1 cellular context compared by ENCODE assay signal in the genomic region with DNA sequence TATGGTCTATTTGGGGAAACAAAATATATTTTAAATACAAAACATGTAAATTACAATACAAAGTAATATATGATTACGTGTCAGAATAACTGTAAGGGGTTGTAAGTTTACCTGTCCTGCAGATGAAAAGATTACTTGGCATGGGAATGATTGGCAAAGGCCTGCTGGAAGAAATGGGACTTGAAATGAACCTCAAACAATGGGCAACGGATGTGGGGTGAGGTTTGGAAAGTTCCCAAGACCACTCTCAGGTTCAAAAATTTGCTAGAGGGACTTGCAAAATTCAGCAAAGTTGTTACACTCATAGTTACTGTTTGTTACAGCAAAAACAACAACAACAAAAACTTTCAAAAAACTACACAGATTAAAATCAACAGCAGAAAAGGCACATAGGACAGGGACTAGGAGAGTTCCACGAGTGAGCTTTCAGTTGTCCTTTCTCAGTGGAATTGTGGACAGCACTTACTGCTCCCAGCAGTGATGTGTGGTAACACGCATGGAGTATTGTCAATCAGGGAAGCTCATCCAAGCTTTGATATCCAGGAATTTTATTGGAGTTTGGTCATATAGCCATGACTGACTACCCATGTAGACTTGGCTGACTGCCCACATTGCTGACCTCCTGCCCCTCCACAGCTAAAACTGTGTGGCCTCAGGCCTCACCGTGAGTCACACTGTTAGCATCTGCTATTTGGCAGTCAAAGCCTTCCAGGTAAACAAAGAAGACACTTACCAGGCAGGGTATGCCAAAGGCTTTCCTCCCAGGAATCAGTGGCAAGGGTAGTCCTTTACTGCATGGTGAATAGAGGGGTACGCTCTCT.
A peak's percentile ranks its signal among the peaks of the same experiment; 100 is the strongest.
TF ChIP-seq lines count a peak whose summit lies in the region.

No MANE protein-coding gene starts in this region.

TF ChIP-seq in HepG2, 621 proteins besides CTCF, POLR2A, EP300 and RAD21 (continued from another document):
- TF ChIP-seq CSRNP2 (CRISPR knock-in tag; conservative IDR thresholded peaks at IDR 0.05; ENCODE audit: low read depth) (no peak), ZNF253 (CRISPR knock-in tag; IDR thresholded peaks at IDR 0.05; ENCODE audit: borderline replicate concordance) (no peak), DNMT3B (CRISPR knock-in tag; conservative IDR thresholded peaks at IDR 0.05) (peak; percentile 63; the same call in 1 of the 2 replicates), ZNF614 (CRISPR knock-in tag; IDR thresholded peaks at IDR 0.05; ENCODE audit: borderline replicate concordance) (peak; percentile 49; the same call in 1 of the 2 replicates), GABPA (IDR thresholded peaks at IDR 0.05; ENCODE audit: low read depth, low read length) (no peak), GABPA (CRISPR knock-in tag; IDR thresholded peaks at IDR 0.05; ENCODE audit: low read depth) (no peak), ZNF547 (CRISPR knock-in tag; IDR thresholded peaks at IDR 0.05) (no peak), ZNF274 (CRISPR knock-in tag; IDR thresholded peaks at IDR 0.05) (no peak), PAWR (CRISPR knock-in tag; IDR thresholded peaks at IDR 0.05; ENCODE audit: borderline replicate concordance) (no peak), ZNF674 (CRISPR knock-in tag; IDR thresholded peaks at IDR 0.05; ENCODE audit: low read depth) (no peak), ZUFSP (CRISPR knock-in tag; IDR thresholded peaks at IDR 0.05; ENCODE audit: borderline replicate concordance) (no peak), HNRNPLL (IDR thresholded peaks at IDR 0.05; ENCODE audit: low read depth, low read length, poor library complexity, severe bottlenecking) (no peak), ZMYM3 (CRISPR knock-in tag; IDR thresholded peaks at IDR 0.05) (peak; percentile 34; the same call in 1 of the 2 replicates), ZBED4 (CRISPR knock-in tag; IDR thresholded peaks at IDR 0.05; ENCODE audit: borderline replicate concordance) (no peak), FOXK1 (CRISPR knock-in tag; IDR thresholded peaks at IDR 0.05; ENCODE audit: borderline replicate concordance, low read depth) (peak; percentile 90; the same call in 1 of the 2 replicates), ZNF383 (CRISPR knock-in tag; IDR thresholded peaks at IDR 0.05; ENCODE audit: borderline replicate concordance) (no peak), ZNF879 (CRISPR knock-in tag; IDR thresholded peaks at IDR 0.05) (no peak), ZNF451 (CRISPR knock-in tag; IDR thresholded peaks at IDR 0.05) (0 out of 2 replicates have a peak, but pooled peaks have one; percentile 48), ZNF367 (CRISPR knock-in tag; IDR thresholded peaks at IDR 0.05; ENCODE audit: borderline replicate concordance) (no peak), NAIF1 (CRISPR knock-in tag; IDR thresholded peaks at IDR 0.05; ENCODE audit: borderline replicate concordance) (peak; percentile 56; the same call in 1 of the 2 replicates), FIP1L1 (IDR thresholded peaks at IDR 0.05; ENCODE audit: borderline replicate concordance, insufficient read depth, low read depth, low read length) (no peak), SKI (IDR thresholded peaks at IDR 0.05; ENCODE audit: partially characterized antibody) (peak; percentile 92), GRHL1 (CRISPR knock-in tag; conservative IDR thresholded peaks at IDR 0.05) (no peak), AGO1 (IDR thresholded peaks at IDR 0.05; ENCODE audit: low read depth, low read length, poor library complexity, severe bottlenecking) (no peak), ZSCAN21 (CRISPR knock-in tag; IDR thresholded peaks at IDR 0.05; ENCODE audit: borderline replicate concordance) (no peak), ZFYVE20 (CRISPR knock-in tag; IDR thresholded peaks at IDR 0.05; ENCODE audit: borderline replicate concordance, low read depth) (no peak), HNF4A (CRISPR knock-in tag; IDR thresholded peaks at IDR 0.05) (peak; percentile 30; the same call in 1 of the 2 replicates), ZNF160 (CRISPR knock-in tag; IDR thresholded peaks at IDR 0.05) (no peak), JARID2 (CRISPR knock-in tag; IDR thresholded peaks at IDR 0.05; ENCODE audit: insufficient replicate concordance) (no peak), ONECUT2 (CRISPR knock-in tag; IDR thresholded peaks at IDR 0.05) (no peak), THAP11 (CRISPR knock-in tag; IDR thresholded peaks at IDR 0.05) (peak; percentile 72), SMAD9 (CRISPR knock-in tag; IDR thresholded peaks at IDR 0.05) (no peak), RBAK (CRISPR knock-in tag; IDR thresholded peaks at IDR 0.05) (no peak), ZMAT3 (CRISPR knock-in tag; conservative IDR thresholded peaks at IDR 0.05) (no peak; the same call in 1 of the 2 replicates), ZBTB7B (CRISPR knock-in tag; IDR thresholded peaks at IDR 0.05) (peak; percentile 29; the same call in 1 of the 2 replicates), PLRG1 (conservative IDR thresholded peaks at IDR 0.05) (no peak), TARDBP (CRISPR knock-in tag; IDR thresholded peaks at IDR 0.05) (0 out of 2 replicates have a peak, but pooled peaks have one; percentile 33)
- TF ChIP-seq, protein P1, sequence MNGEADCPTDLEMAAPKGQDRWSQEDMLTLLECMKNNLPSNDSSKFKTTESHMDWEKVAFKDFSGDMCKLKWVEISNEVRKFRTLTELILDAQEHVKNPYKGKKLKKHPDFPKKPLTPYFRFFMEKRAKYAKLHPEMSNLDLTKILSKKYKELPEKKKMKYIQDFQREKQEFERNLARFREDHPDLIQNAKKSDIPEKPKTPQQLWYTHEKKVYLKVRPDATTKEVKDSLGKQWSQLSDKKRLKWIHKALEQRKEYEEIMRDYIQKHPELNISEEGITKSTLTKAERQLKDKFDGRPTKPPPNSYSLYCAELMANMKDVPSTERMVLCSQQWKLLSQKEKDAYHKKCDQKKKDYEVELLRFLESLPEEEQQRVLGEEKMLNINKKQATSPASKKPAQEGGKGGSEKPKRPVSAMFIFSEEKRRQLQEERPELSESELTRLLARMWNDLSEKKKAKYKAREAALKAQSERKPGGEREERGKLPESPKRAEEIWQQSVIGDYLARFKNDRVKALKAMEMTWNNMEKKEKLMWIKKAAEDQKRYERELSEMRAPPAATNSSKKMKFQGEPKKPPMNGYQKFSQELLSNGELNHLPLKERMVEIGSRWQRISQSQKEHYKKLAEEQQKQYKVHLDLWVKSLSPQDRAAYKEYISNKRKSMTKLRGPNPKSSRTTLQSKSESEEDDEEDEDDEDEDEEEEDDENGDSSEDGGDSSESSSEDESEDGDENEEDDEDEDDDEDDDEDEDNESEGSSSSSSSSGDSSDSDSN (CRISPR knock-in tag; IDR thresholded peaks at IDR 0.05) = no peak
- TF ChIP-seq, protein P2, sequence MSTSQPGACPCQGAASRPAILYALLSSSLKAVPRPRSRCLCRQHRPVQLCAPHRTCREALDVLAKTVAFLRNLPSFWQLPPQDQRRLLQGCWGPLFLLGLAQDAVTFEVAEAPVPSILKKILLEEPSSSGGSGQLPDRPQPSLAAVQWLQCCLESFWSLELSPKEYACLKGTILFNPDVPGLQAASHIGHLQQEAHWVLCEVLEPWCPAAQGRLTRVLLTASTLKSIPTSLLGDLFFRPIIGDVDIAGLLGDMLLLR (CRISPR knock-in tag; IDR thresholded peaks at IDR 0.05) = no peak
- TF ChIP-seq, protein P3, sequence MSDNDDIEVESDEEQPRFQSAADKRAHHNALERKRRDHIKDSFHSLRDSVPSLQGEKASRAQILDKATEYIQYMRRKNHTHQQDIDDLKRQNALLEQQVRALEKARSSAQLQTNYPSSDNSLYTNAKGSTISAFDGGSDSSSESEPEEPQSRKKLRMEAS (IDR thresholded peaks at IDR 0.05) = peak; percentile 50
- TF ChIP-seq, protein P4, sequence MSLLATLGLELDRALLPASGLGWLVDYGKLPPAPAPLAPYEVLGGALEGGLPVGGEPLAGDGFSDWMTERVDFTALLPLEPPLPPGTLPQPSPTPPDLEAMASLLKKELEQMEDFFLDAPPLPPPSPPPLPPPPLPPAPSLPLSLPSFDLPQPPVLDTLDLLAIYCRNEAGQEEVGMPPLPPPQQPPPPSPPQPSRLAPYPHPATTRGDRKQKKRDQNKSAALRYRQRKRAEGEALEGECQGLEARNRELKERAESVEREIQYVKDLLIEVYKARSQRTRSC (CRISPR knock-in tag; IDR thresholded peaks at IDR 0.05; ENCODE audit: low read depth) = no peak
- TF ChIP-seq, protein P5, sequence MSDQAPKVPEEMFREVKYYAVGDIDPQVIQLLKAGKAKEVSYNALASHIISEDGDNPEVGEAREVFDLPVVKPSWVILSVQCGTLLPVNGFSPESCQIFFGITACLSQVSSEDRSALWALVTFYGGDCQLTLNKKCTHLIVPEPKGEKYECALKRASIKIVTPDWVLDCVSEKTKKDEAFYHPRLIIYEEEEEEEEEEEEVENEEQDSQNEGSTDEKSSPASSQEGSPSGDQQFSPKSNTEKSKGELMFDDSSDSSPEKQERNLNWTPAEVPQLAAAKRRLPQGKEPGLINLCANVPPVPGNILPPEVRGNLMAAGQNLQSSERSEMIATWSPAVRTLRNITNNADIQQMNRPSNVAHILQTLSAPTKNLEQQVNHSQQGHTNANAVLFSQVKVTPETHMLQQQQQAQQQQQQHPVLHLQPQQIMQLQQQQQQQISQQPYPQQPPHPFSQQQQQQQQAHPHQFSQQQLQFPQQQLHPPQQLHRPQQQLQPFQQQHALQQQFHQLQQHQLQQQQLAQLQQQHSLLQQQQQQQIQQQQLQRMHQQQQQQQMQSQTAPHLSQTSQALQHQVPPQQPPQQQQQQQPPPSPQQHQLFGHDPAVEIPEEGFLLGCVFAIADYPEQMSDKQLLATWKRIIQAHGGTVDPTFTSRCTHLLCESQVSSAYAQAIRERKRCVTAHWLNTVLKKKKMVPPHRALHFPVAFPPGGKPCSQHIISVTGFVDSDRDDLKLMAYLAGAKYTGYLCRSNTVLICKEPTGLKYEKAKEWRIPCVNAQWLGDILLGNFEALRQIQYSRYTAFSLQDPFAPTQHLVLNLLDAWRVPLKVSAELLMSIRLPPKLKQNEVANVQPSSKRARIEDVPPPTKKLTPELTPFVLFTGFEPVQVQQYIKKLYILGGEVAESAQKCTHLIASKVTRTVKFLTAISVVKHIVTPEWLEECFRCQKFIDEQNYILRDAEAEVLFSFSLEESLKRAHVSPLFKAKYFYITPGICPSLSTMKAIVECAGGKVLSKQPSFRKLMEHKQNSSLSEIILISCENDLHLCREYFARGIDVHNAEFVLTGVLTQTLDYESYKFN (CRISPR knock-in tag; conservative IDR thresholded peaks at IDR 0.05) = peak; percentile 77
